Comparison of ENCODE assay signal across 16 cellular contexts in genomic region chr9:116319480-116319879, GRCh38.
"Had no signal": no experiment of that assay in that cellular context is flagged by ENCODE, and none has a peak within 500 bp of the region (broad histone marks: within the 10 kb centered on the region; RNA-seq: fewer than 3 reads in every experiment).

No MANE protein-coding gene starts in this region.

- H3K36me3 ChIP-seq: breast epithelium had no signal

- H3K27me3 ChIP-seq: breast epithelium, SJSA1 had no signal

- H3K4me1 ChIP-seq: breast epithelium had no signal

- DNase-seq: activated CD4-positive, alpha-beta T cell treated with anti-CD3 and anti-CD28 coated beads for 4 hours; activated CD8-positive, alpha-beta memory T cell treated with anti-CD3 and anti-CD28 coated beads, Interleukin-2, amount 50 U/mL, for 4 hours; activated CD8-positive, alpha-beta T cell treated with anti-CD3 and anti-CD28 coated beads for 36 hours; activated T-cell treated with anti-CD3 and anti-CD28 coated beads, Interleukin-2, amount 50 U/mL, for 72 hours; aorta; NCI-H1092; NCI-H1417; NCI-H1930; NCI-H2171 treated with DMSO at 0.1 percent for 48 hours; NCI-H345; NCI-H510A; NCI-H526 treated with DMSO at 0.1 percent for 48 hours had no signal

- H3K9me3 ChIP-seq: breast epithelium, SJSA1 had no signal

- H3K4me2 ChIP-seq: KMS-11 had no signal

- ATAC-seq: activated CD4-positive, CD25-positive, alpha-beta regulatory T cell treated with anti-CD3 and anti-CD28 coated beads, Interleukin-2, amount 50 U/mL, for 24 hours; activated CD8-positive, alpha-beta T cell treated with anti-CD3 and anti-CD28 coated beads for 36 hours; activated T-cell treated with anti-CD3 and anti-CD28 coated beads, Interleukin-2, amount 50 U/mL, for 72 hours had no signal

- H3K4me3 ChIP-seq: breast epithelium, SJSA1 had no signal

- H3K27ac ChIP-seq: KMS-11, SJSA1 had no signal

- H3K9ac ChIP-seq: KMS-11 had no signal
